In genomic region chr13:33230178-33230881, GRCh38 we compare ENCODE assay signal across 11 cellular contexts. TPM values are rescaled to one million over a fixed set of nuclear protein-coding genes. Genes with fewer than 3 reads are reported as not detected.
DNase-seq lines count a peak whose midpoint lies in the region; ATAC-seq and TF ChIP-seq lines count a peak whose summit lies in the region.
"Had no signal": no experiment of that assay in that cellular context is flagged by ENCODE, and none has a peak within 500 bp of the region (broad histone marks: within the 10 kb centered on the region; RNA-seq: fewer than 3 reads in every experiment).

No MANE protein-coding gene starts in this region.

- TF ChIP-seq POLR2A in vagina (IDR thresholded peaks at IDR 0.05) = no peak
- TF ChIP-seq POLR2A in ovary (IDR thresholded peaks at IDR 0.05) = no peak

- H3K9me3 ChIP-seq in heart right ventricle = peaks cover 0 to 10% (median 0%) of the 10 kb centered on the region in 11 donors
- peaks cover 6% of the 10 kb centered on the region for H3K9me3 ChIP-seq in mucosa of descending colon
- no peaks in the 10 kb centered on the region for H3K9me3 ChIP-seq in vagina
- no peaks in the 10 kb centered on the region for H3K9me3 ChIP-seq in ovary
- H3K9me3 ChIP-seq: tibial artery had no signal

- H3K27me3 ChIP-seq in heart right ventricle (no peaks in the 10 kb centered on the region), dorsolateral prefrontal cortex (no peaks in the 10 kb centered on the region), vagina (no peaks in the 10 kb centered on the region), ovary (no peaks in the 10 kb centered on the region)
- H3K27me3 ChIP-seq: tibial artery had no signal

- 54 to 66% methylated on average over 6 of the region's 6 CpGs for WGBS in heart right ventricle, 2 donors
- 68 to 74% (median 69%) methylated on average over 6 of the region's 6 CpGs for WGBS in ovary, 3 donors

- peaks cover 0 to 16% (median 0%) of the 10 kb centered on the region in 9 donors for H3K36me3 ChIP-seq in heart right ventricle
- no peaks in the 10 kb centered on the region for H3K36me3 ChIP-seq in mucosa of descending colon (ENCODE audit: low read depth)
- no peaks in the 10 kb centered on the region for H3K36me3 ChIP-seq in vagina
- no peaks in the 10 kb centered on the region for H3K36me3 ChIP-seq in ovary
- H3K36me3 ChIP-seq: tibial artery had no signal

- peaks cover 2 to 86% (median 76%) of the 10 kb centered on the region in 9 donors for H3K4me1 ChIP-seq in heart right ventricle
- H3K4me1 ChIP-seq in mucosa of descending colon (ENCODE audit: low read depth) = peaks cover 13% of the 10 kb centered on the region
- peaks cover 48% of the 10 kb centered on the region for H3K4me1 ChIP-seq in vagina
- peaks cover 10% of the 10 kb centered on the region for H3K4me1 ChIP-seq in ovary (ENCODE audit: insufficient read depth)

- intact Hi-C loops in heart right ventricle (cut with DNase I) (loop anchor here in 8 of 10 donors (2.0 to 10.0 kb wide), 8 partner anchors 47 to 494 kb away; partner anchors contain the start of gene STARD13 (in 3 of the 8)), Right ventricle myocardium superior (cut with DNase I) (loop anchor here (10.0 kb wide), 1 partner anchor 54 kb away; the partner anchor contains the start of gene STARD13), dorsolateral prefrontal cortex (cut with DNase I) (no loop called here), mucosa of descending colon (cut with DNase I, micrococcal nuclease) (no loop called here), vagina (cut with DNase I) (no loop called here), ovary (cut with DNase I) (no loop called here)

- peak overlapping the region; percentile 6 to 82 (median 73) for H3K27ac ChIP-seq in heart right ventricle
- peak overlapping the region; percentile 40 to 97 (median 91) for H3K27ac ChIP-seq in dorsolateral prefrontal cortex
- peak overlapping the region; percentile 75 for H3K27ac ChIP-seq in vagina
- no peak overlapping the region for H3K27ac ChIP-seq in ovary

- no peak overlapping the region for H3K4me3 ChIP-seq in heart right ventricle
- H3K4me3 ChIP-seq in dorsolateral prefrontal cortex = peak overlapping the region in 25 of 59 donors; percentile 3 to 51 (median 33)
- H3K4me3 ChIP-seq in mucosa of descending colon = no peak overlapping the region
- H3K4me3 ChIP-seq in vagina = no peak overlapping the region
- no peak overlapping the region for H3K4me3 ChIP-seq in ovary
- H3K4me3 ChIP-seq: tibial artery had no signal

- no peak for DNase-seq in heart right ventricle
- DNase-seq in Right ventricle myocardium superior = no peak
- DNase-seq in dorsolateral prefrontal cortex = no peak
- no peak for DNase-seq in mucosa of descending colon
- DNase-seq in vagina (ENCODE audit: extremely low spot score in 2 of 2) = no peak
- DNase-seq in ovary = no peak
- no peak for DNase-seq in NCI-H1105 treated with DMSO at 0.1 percent for 48 hours (lab: John Stamatoyannopoulos, UW)
- no peak for DNase-seq in NCI-H2081 (lab: John Stamatoyannopoulos, UW)
- DNase-seq: Kasumi-1; stimulated activated CD4-positive, alpha-beta T cell treated with anti-CD3 and anti-CD28 coated beads, Interleukin-1b, Interleukin-23, amount 100 ng/mL, for 48 hours; tibial artery had no signal

- TF ChIP-seq EP300 in ovary (IDR thresholded peaks at IDR 0.05) = no peak

- ATAC-seq in heart right ventricle (no peak), Right ventricle myocardium superior (ENCODE audit: poor library complexity) (no peak), mucosa of descending colon (peak; percentile 28)

- TF ChIP-seq CTCF in heart right ventricle (IDR thresholded peaks at IDR 0.05) (no peak), dorsolateral prefrontal cortex (IDR thresholded peaks at IDR 0.05 in 54 of 56, conservative IDR thresholded peaks at IDR 0.05 in 2 of 56; ENCODE audit: low read depth in 1 of 56, partially characterized antibody in 56 of 56) (peak in 1 of 56 donors; percentile 3), mucosa of descending colon (IDR thresholded peaks at IDR 0.05) (no peak), vagina (IDR thresholded peaks at IDR 0.05) (no peak), ovary (IDR thresholded peaks at IDR 0.05) (no peak)

RNA-seq across cellular contexts. Expression of gene STARD13, which starts 55.2 kb away (rescaled TPM):
- total RNA-seq in heart right ventricle (10 to 100 TPM; 18.2 to 38.3 (median 28.5) TPM), Right ventricle myocardium superior (36.4 TPM), dorsolateral prefrontal cortex (10 to 100 TPM; 42.3 to 91.6 (median 62.0) TPM), mucosa of descending colon (10 to 100 TPM; 34.5 to 92.4 (median 35.2) TPM), vagina (33.1 TPM), ovary (10 to 100 TPM in 6 of 7 donors, 1 to 10 TPM in 1; 8.1 to 31.5 (median 14.0) TPM)
- polyA plus RNA-seq in heart right ventricle (10 to 100 TPM in 1 of 2 donors, 1 to 10 TPM in 1; 7.1 to 15.2 TPM), ovary (10 to 100 TPM in 1 of 2 donors, 1 to 10 TPM in 1; 7.2 to 17.1 TPM)

Comparison
In these comparisons a context has a peak if more than half of its experiments do, and no peak if none do; other contexts are left out.
1. H3K27ac ChIP-seq: peak in heart right ventricle (10 of 10), dorsolateral prefrontal cortex (59 of 59) and vagina (single experiment); none in ovary (0 of 2).
2. intact Hi-C loops: an anchor here in heart right ventricle (2.0 to 10.0 kb wide) and Right ventricle myocardium superior (10.0 kb wide); none called in dorsolateral prefrontal cortex, mucosa of descending colon, vagina and ovary.